ENCODE assay signal across 8 cellular contexts in genomic region chrX:47560179-47560830, GRCh38. TPM values are rescaled to one million over a fixed set of nuclear protein-coding genes. Genes with fewer than 3 reads are reported as not detected.
DNase-seq lines count a peak whose midpoint lies in the region; ATAC-seq and TF ChIP-seq lines count a peak whose summit lies in the region.

No MANE protein-coding gene starts in this region.

- peak overlapping the region; percentile 91 for H3K27ac Mint-ChIP-seq in activated T-cell treated with anti-CD3 and anti-CD28 coated beads, Interleukin-2, amount 50 U/mL, for 72 hours
- peak overlapping the region; percentile 95 for H3K27ac Mint-ChIP-seq in activated naive CD8-positive, alpha-beta T cell treated with anti-CD3 and anti-CD28 coated beads, Interleukin-2, amount 50 U/mL, for 24 hours

- peak overlapping the region; percentile 62 to 70 for H3K4me3 ChIP-seq in tibial artery

- peak overlapping the region; percentile 81 to 85 for H3K4me3 Mint-ChIP-seq in activated T-cell treated with anti-CD3 and anti-CD28 coated beads, Interleukin-2, amount 50 U/mL, for 72 hours
- peak overlapping the region; percentile 91 for H3K4me3 Mint-ChIP-seq in activated naive CD8-positive, alpha-beta T cell treated with anti-CD3 and anti-CD28 coated beads, Interleukin-2, amount 50 U/mL, for 24 hours

- H3K27me3 ChIP-seq in layer of hippocampus (ENCODE audit: control insufficient read depth, insufficient read depth, low read length) (no peaks in the 10 kb centered on the region), tibial artery (no peaks in the 10 kb centered on the region)

- H3K9me3 Mint-ChIP-seq in activated T-cell treated with anti-CD3 and anti-CD28 coated beads, Interleukin-2, amount 50 U/mL, for 72 hours: no peaks in the 10 kb centered on the region
- H3K9me3 Mint-ChIP-seq in activated naive CD8-positive, alpha-beta T cell treated with anti-CD3 and anti-CD28 coated beads, Interleukin-2, amount 50 U/mL, for 24 hours: no peaks in the 10 kb centered on the region

- peaks cover 0 to 16% (median 13%) of the 10 kb centered on the region in 4 donors for H3K4me1 ChIP-seq in tibial artery

- peak overlapping the region; percentile 99 for H3K27ac ChIP-seq in layer of hippocampus (ENCODE audit: low read depth, low read length)
- peak overlapping the region; percentile 91 for H3K27ac ChIP-seq in tibial artery

- no peaks in the 10 kb centered on the region for H3K9me3 ChIP-seq in tibial artery

- H3K4me1 Mint-ChIP-seq in activated T-cell treated with anti-CD3 and anti-CD28 coated beads, Interleukin-2, amount 50 U/mL, for 72 hours (ENCODE audit: low read depth): peaks cover 35% of the 10 kb centered on the region
- peaks cover 50% of the 10 kb centered on the region for H3K4me1 Mint-ChIP-seq in activated naive CD8-positive, alpha-beta T cell treated with anti-CD3 and anti-CD28 coated beads, Interleukin-2, amount 50 U/mL, for 24 hours

- H3K27me3 Mint-ChIP-seq in activated T-cell treated with anti-CD3 and anti-CD28 coated beads, Interleukin-2, amount 50 U/mL, for 72 hours (ENCODE audit: low read depth): peaks cover 6% of the 10 kb centered on the region
- no peaks in the 10 kb centered on the region for H3K27me3 Mint-ChIP-seq in activated naive CD8-positive, alpha-beta T cell treated with anti-CD3 and anti-CD28 coated beads, Interleukin-2, amount 50 U/mL, for 24 hours

- H3K36me3 Mint-ChIP-seq in activated T-cell treated with anti-CD3 and anti-CD28 coated beads, Interleukin-2, amount 50 U/mL, for 72 hours (ENCODE audit: insufficient read depth in 2 of 2): peaks cover 9 to 10% of the 10 kb centered on the region in 2 donors
- H3K36me3 Mint-ChIP-seq in activated naive CD8-positive, alpha-beta T cell treated with anti-CD3 and anti-CD28 coated beads, Interleukin-2, amount 50 U/mL, for 24 hours (ENCODE audit: low read depth): peaks cover 12% of the 10 kb centered on the region

- TF ChIP-seq CTCF in tibial artery (IDR thresholded peaks at IDR 0.05): no peak

- ATAC-seq in activated T-cell treated with anti-CD3 and anti-CD28 coated beads, Interleukin-2, amount 50 U/mL, for 72 hours (replicated peaks in 1 of 2): no peak
- no peak for ATAC-seq in activated naive CD8-positive, alpha-beta T cell treated with anti-CD3 and anti-CD28 coated beads, Interleukin-2, amount 50 U/mL, for 24 hours
- no peak for ATAC-seq in GM21390 (IDR thresholded peaks at IDR 0.05; ENCODE audit: unreplicated experiment)

- intact Hi-C loops in tibial artery (cut with DNase I; ENCODE audit: low total_unique reads): no loop called here

- DNase-seq in activated T-cell treated with anti-CD3 and anti-CD28 coated beads, Interleukin-2, amount 50 U/mL, for 72 hours: no peak
- DNase-seq in activated T-cell treated with anti-CD3 and anti-CD28 coated beads, Interleukin-2, amount 50 U/mL, for 1 hour: no peak
- DNase-seq in activated naive CD8-positive, alpha-beta T cell treated with anti-CD3 and anti-CD28 coated beads, Interleukin-2, amount 50 U/mL, for 24 hours: no peak
- no peak for DNase-seq in tibial artery
- no peak for DNase-seq in cerebellar cortex (ENCODE audit: low spot score)
- no peak for DNase-seq in DMS153 (lab: John Stamatoyannopoulos, UW)

- H3K36me3 ChIP-seq in tibial artery: peaks cover 8 to 23% (median 21%) of the 10 kb centered on the region in 3 donors

RNA-seq across cellular contexts. Expression of gene ARAF, which starts 0.7 kb away (rescaled TPM):
- 10 to 100 TPM; 94.7 to 97.5 TPM for total RNA-seq in activated T-cell treated with anti-CD3 and anti-CD28 coated beads, Interleukin-2, amount 50 U/mL, for 72 hours

RNA-seq across cellular contexts. Expression of gene TIMP1, which starts 21.9 kb away (rescaled TPM):
- total RNA-seq in activated T-cell treated with anti-CD3 and anti-CD28 coated beads, Interleukin-2, amount 50 U/mL, for 72 hours: 10 to 100 TPM; 31.5 to 71.2 TPM

RNA-seq across cellular contexts. Expression of gene SYN1, which starts 59.4 kb away (rescaled TPM):
- 1 to 10 TPM in 1 of 2 donors, under 1 TPM in 1; 0.67 to 2.0 TPM for total RNA-seq in activated T-cell treated with anti-CD3 and anti-CD28 coated beads, Interleukin-2, amount 50 U/mL, for 72 hours
